In the genomic region with DNA sequence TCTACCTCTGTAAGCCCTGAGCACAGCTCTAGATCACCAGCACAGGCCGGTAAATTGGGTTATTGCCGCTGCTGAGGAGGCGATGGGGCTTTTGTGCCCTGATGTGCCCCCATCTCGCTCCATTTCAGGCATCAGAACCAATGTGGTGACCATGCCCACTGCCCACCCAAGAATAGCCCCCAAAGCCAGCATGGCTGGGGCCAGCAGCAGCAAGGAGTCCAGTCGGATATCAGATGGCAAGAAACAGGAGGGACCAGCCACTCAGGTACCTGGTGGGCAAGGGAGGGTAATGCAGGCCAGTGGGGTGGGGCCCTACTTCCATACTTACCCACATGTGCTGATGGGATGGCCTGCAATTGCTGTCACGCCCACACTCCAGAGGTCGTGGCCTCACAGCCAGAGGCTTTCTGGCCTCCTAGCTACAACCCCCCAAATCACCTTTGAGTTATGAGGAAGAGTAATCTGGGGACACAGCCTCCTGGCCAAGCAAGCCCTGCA, we compare ENCODE assay signal across 2 cellular contexts.
TF ChIP-seq lines count a peak whose summit lies in the region.

No MANE protein-coding gene starts in this region.

TF ChIP-seq in GM12891, 5 proteins besides CTCF, POLR2A, EP300 and RAD21:
- no peak for TF ChIP-seq TAF1 (IDR thresholded peaks at IDR 0.05; ENCODE audit: low read depth, low read length)
- TF ChIP-seq POLR2AphosphoS5 (IDR thresholded peaks at IDR 0.05; ENCODE audit: low read depth, low read length), result 0 out of 2 replicates have a peak, but pooled peaks have one; percentile 25
- TF ChIP-seq SPI1 (IDR thresholded peaks at IDR 0.05; ENCODE audit: low read depth, low read length), result no peak

TF ChIP-seq in K562, 482 proteins besides CTCF, POLR2A, EP300 and RAD21:
- TF ChIP-seq ZNF197 (CRISPR knock-in tag; IDR thresholded peaks at IDR 0.05; ENCODE audit: low read depth) (no peak), MAX (CRISPR knock-in tag; IDR thresholded peaks at IDR 0.05) (peak; percentile 45; the same call in 1 of the 2 replicates)
